Comparison of ENCODE assay signal across 19 cellular contexts in genomic region chr4:148452970-148453369, GRCh38. TPM values are rescaled to one million over a fixed set of nuclear protein-coding genes. Genes with fewer than 3 reads are reported as not detected.
DNase-seq lines count a peak whose midpoint lies in the region; ATAC-seq, FAIRE-seq and TF ChIP-seq lines count a peak whose summit lies in the region.
"Had no signal": no experiment of that assay in that cellular context is flagged by ENCODE, and none has a peak within 500 bp of the region (broad histone marks: within the 10 kb centered on the region; RNA-seq: fewer than 3 reads in every experiment).

No MANE protein-coding gene starts in this region.

- H3K27ac Mint-ChIP-seq in endodermal cell, result no peak overlapping the region
- H3K27ac Mint-ChIP-seq: H9 had no signal

- no peak for ATAC-seq in GM18868 (IDR thresholded peaks at IDR 0.05; ENCODE audit: unreplicated experiment)

- H3K27me3 ChIP-seq in keratinocyte (ENCODE audit: control insufficient read depth, extremely low read depth, insufficient read depth, low read length), result no peaks in the 10 kb centered on the region
- H3K27me3 ChIP-seq in endodermal cell (ENCODE audit: control insufficient read depth, insufficient read depth, low read length, poor library complexity, severe bottlenecking), result peaks cover 21% of the 10 kb centered on the region
- H3K27me3 ChIP-seq: BLaER1 had no signal

- peaks cover 6% of the 10 kb centered on the region for H3K4me1 ChIP-seq in keratinocyte (ENCODE audit: control insufficient read depth, extremely low read depth, insufficient read depth, low read length)
- H3K4me1 ChIP-seq in endodermal cell (ENCODE audit: control insufficient read depth, insufficient read depth, low read length), result no peaks in the 10 kb centered on the region
- H3K4me1 ChIP-seq: BLaER1 had no signal

- no peaks in the 10 kb centered on the region for H3K9me1 ChIP-seq in keratinocyte (ENCODE audit: control insufficient read depth, extremely low read depth, insufficient read depth, low read length)

- H3K4me3 Mint-ChIP-seq in endodermal cell, result no peak overlapping the region
- H3K4me3 Mint-ChIP-seq: CD14-positive monocyte; CD4-positive, alpha-beta memory T cell; H9 had no signal

- 100% methylated on average over 1 of the region's 1 CpG; no CpG with 5 or more reads in 1 of the 2 experiments for WGBS in endodermal cell (ENCODE audit: insufficient coverage in 1 of 2, insufficient read length in 1 of 2), 2 experiments

- no peak overlapping the region for H3K4me3 ChIP-seq in keratinocyte (ENCODE audit: control insufficient read depth in 2 of 3, extremely low read depth in 1 of 3, insufficient read depth in 2 of 3, low read depth in 1 of 3, low read length in 3 of 3)
- H3K4me3 ChIP-seq in endodermal cell (ENCODE audit: low read length), result no peak overlapping the region
- H3K4me3 ChIP-seq: BLaER1 had no signal

- DNase-seq in A172 (ENCODE audit: low spot score), result peak; percentile 33
- peak; percentile 30 for DNase-seq in NCI-H226
- DNase-seq in dermis blood vessel endothelial cell, result peak; percentile 25
- no peak for DNase-seq in keratinocyte (ENCODE audit: low read depth, low spot score)
- no peak for DNase-seq in NCI-H2171 treated with DMSO at 0.1 percent for 48 hours (lab: John Stamatoyannopoulos, UW)
- no peak for DNase-seq in NCI-H69 (lab: John Stamatoyannopoulos, UW)
- no peak for DNase-seq in endodermal cell
- DNase-seq: CD4-positive, alpha-beta memory T cell; DND-41; GDM1; GOT3; H9 had no signal

- H3K9me3 ChIP-seq in keratinocyte (ENCODE audit: control insufficient read depth, low read depth, low read length) (no peaks in the 10 kb centered on the region), endodermal cell (ENCODE audit: control insufficient read depth, low read length) (no peaks in the 10 kb centered on the region)
- H3K9me3 ChIP-seq: BLaER1 had no signal

- H3K36me3 Mint-ChIP-seq in endodermal cell (ENCODE audit: low read depth), result no peaks in the 10 kb centered on the region
- H3K36me3 Mint-ChIP-seq: CD14-positive monocyte; CD4-positive, alpha-beta memory T cell had no signal

- H3K36me3 ChIP-seq in keratinocyte (ENCODE audit: control insufficient read depth in 2 of 2, extremely low read depth in 1 of 2, insufficient read depth in 2 of 2, low read length in 2 of 2), result no peaks in the 10 kb centered on the region
- no peaks in the 10 kb centered on the region for H3K36me3 ChIP-seq in endodermal cell (ENCODE audit: control insufficient read depth, insufficient read depth, low read length)
- H3K36me3 ChIP-seq: BLaER1 had no signal

- H3K79me2 ChIP-seq in keratinocyte (ENCODE audit: control insufficient read depth, insufficient read depth, low read length), result no peaks in the 10 kb centered on the region

- H3K27me3 Mint-ChIP-seq in endodermal cell (ENCODE audit: insufficient read depth), result peaks cover 15% of the 10 kb centered on the region
- H3K27me3 Mint-ChIP-seq: CD4-positive, alpha-beta memory T cell had no signal

- no peak overlapping the region for H2AFZ ChIP-seq in keratinocyte (ENCODE audit: control insufficient read depth, low read length)

- dilution Hi-C loops in keratinocyte (cut with MboI; ENCODE audit: extremely low pct_ligation_motif_present, low sequenced_read_pairs), result no loop called here

- no peak overlapping the region for H3K4me2 ChIP-seq in keratinocyte (ENCODE audit: control insufficient read depth, extremely low read depth, insufficient read depth, low read depth, low read length)
- H3K4me2 ChIP-seq: BLaER1, KMS-11 had no signal

- H3K27ac ChIP-seq in keratinocyte (ENCODE audit: control insufficient read depth, insufficient read depth, low read length) (no peak overlapping the region), endodermal cell (ENCODE audit: low read depth, low read length) (no peak overlapping the region)
- H3K27ac ChIP-seq: 22Rv1, BLaER1, KMS-11 had no signal

- FAIRE-seq in keratinocyte (lab: Jason Lieb, UNC), result peak; percentile 29
- FAIRE-seq: GM12892, GM18507 had no signal

- no peaks in the 10 kb centered on the region for H4K20me1 ChIP-seq in keratinocyte (ENCODE audit: control insufficient read depth, extremely low read depth, insufficient read depth, low read length)
- H4K20me1 ChIP-seq: BLaER1 had no signal

- no peaks in the 10 kb centered on the region for H3K4me1 Mint-ChIP-seq in endodermal cell
- H3K4me1 Mint-ChIP-seq: CD14-positive monocyte, H9 had no signal

- no peaks in the 10 kb centered on the region for H3K9me3 Mint-ChIP-seq in endodermal cell
- H3K9me3 Mint-ChIP-seq: CD4-positive, alpha-beta memory T cell; H9 had no signal

- TF ChIP-seq CTCF in keratinocyte (optimal IDR thresholded peaks at IDR 0.05 in 1 of 3, IDR thresholded peaks at IDR 0.05 in 1 of 3, conservative IDR thresholded peaks at IDR 0.05 in 1 of 3; ENCODE audit: extremely low read depth in 1 of 3, insufficient read depth in 2 of 3, low read length in 3 of 3) (no peak), endodermal cell (conservative IDR thresholded peaks at IDR 0.05) (no peak)

- H3K9ac ChIP-seq in keratinocyte (ENCODE audit: control insufficient read depth, extremely low read depth, insufficient read depth, low read length) (no peak overlapping the region), endodermal cell (ENCODE audit: extremely low read depth, low read length, poor library complexity, severe bottlenecking) (no peak overlapping the region)
- H3K9ac ChIP-seq: BLaER1, KMS-11 had no signal

RNA-seq across cellular contexts. Expression of gene NR3C2, which starts 10.8 kb away (rescaled TPM):
- 1.3 and 3.3 TPM in 2 replicates for total RNA-seq in A172 (2014; rRNA removed; shearing (Covaris generic))
- total RNA-seq in dermis blood vessel endothelial cell, result 9.9 and 12.2 TPM in 2 replicates
- 0.65 to 1.8 TPM (median 1.5 TPM) in 3 replicates for polyA plus RNA-seq in keratinocyte
- 0.41 TPM for polyA plus RNA-seq in keratinocyte (2011; ENCODE audit: low read depth)
- polyA plus RNA-seq in keratinocyte (2011; cell fraction: cytosol; rRNA removed), result 0.84 and 1.2 TPM in 2 replicates
- polyA plus RNA-seq in keratinocyte (2011; cell fraction: nucleus; rRNA removed), result 3.1 and 3.7 TPM in 2 replicates
- polyA plus RNA-seq in keratinocyte (2012; ENCODE audit: low replicate concordance), result 0.31 and 0.46 TPM in 2 replicates
- 1.7 to 6.8 TPM (median 4.9 TPM) in 3 replicates for polyA minus RNA-seq in keratinocyte
- 1.3 TPM for polyA minus RNA-seq in keratinocyte (2011; cell fraction: cytosol; rRNA and poly(A)+ RNA removed)
- 3.9 and 7.9 TPM in 2 replicates for polyA minus RNA-seq in keratinocyte (2011; cell fraction: nucleus; rRNA and poly(A)+ RNA removed)
- under 1 TPM; 0.44 to 0.82 TPM for total RNA-seq in endodermal cell
- polyA plus RNA-seq in endodermal cell (2013, experiment 1 of 2), result 0.25 TPM
- polyA plus RNA-seq in endodermal cell (2013, experiment 2 of 2), result 0.21 TPM

Comparison
In these comparisons a context has a peak if more than half of its experiments do, and no peak if none do; other contexts are left out.
1. DNase-seq: peak in A172 (single experiment), NCI-H226 (single experiment) and dermis blood vessel endothelial cell (single experiment); none in keratinocyte (single experiment), NCI-H2171 treated with DMSO at 0.1 percent for 48 hours (single experiment), NCI-H69 (single experiment) and endodermal cell (single experiment).